ENCODE assay signal across 24 cellular contexts in genomic region chr14:100717371-100717770, GRCh38. TPM values are rescaled to one million over a fixed set of nuclear protein-coding genes. Genes with fewer than 3 reads are reported as not detected.
"Had no signal": no experiment of that assay in that cellular context is flagged by ENCODE, and none has a peak within 500 bp of the region (broad histone marks: within the 10 kb centered on the region; RNA-seq: fewer than 3 reads in every experiment).

No MANE protein-coding gene starts in this region.

- H3K27me3 ChIP-seq: neutrophil, pancreas, right lobe of liver, upper lobe of left lung had no signal

- H3K9me3 Mint-ChIP-seq: activated B cell treated with CpG ODN at 0.5 μM for 24 hours; activated CD8-positive, alpha-beta T cell treated with anti-CD3 and anti-CD28 coated beads for 36 hours; activated naive CD8-positive, alpha-beta T cell treated with anti-CD3 and anti-CD28 coated beads, Interleukin-2, amount 10 ng/mL, durations not matched to agents 7 days and 5 days; activated T-cell treated with anti-CD3 and anti-CD28 coated beads, Interleukin-2, amount 50 U/mL, for 24 hours; activated T-helper 2 cell treated with anti-CD3 and anti-CD28 coated beads, Interferon-gamma antibody, Interleukin-2, Interleukin-4, amounts not matched to agents 10 μg/mL and 5 μg/mL and 100 μg/mL, durations not matched to agents 14 hours and 24 hours and 36 hours had no signal

- H3K27ac ChIP-seq: esophagus squamous epithelium, neutrophil, pancreas, right lobe of liver, thoracic aorta, upper lobe of left lung had no signal

- H3K27ac Mint-ChIP-seq: activated B cell treated with CpG ODN at 0.5 μM for 24 hours; activated CD8-positive, alpha-beta T cell treated with anti-CD3 and anti-CD28 coated beads for 36 hours; activated naive CD8-positive, alpha-beta T cell treated with anti-CD3 and anti-CD28 coated beads, Interleukin-2, amount 10 ng/mL, durations not matched to agents 7 days and 5 days; activated T-cell treated with anti-CD3 and anti-CD28 coated beads, Interleukin-2, amount 50 U/mL, for 24 hours; activated T-helper 2 cell treated with anti-CD3 and anti-CD28 coated beads, Interferon-gamma antibody, Interleukin-2, Interleukin-4, amounts not matched to agents 10 μg/mL and 5 μg/mL and 100 μg/mL, durations not matched to agents 14 hours and 24 hours and 36 hours; naive B cell; stimulated activated memory B cell treated with anti-CD40 and anti-IgM and Interleukin-4, amounts not matched to agents 10 μg/mL and 1 μg/mL and 100 μg/mL, for 72 hours had no signal

- H3K4me3 Mint-ChIP-seq: activated B cell treated with CpG ODN at 0.5 μM for 24 hours; activated CD8-positive, alpha-beta T cell treated with anti-CD3 and anti-CD28 coated beads for 36 hours; activated naive CD8-positive, alpha-beta T cell treated with anti-CD3 and anti-CD28 coated beads, Interleukin-2, amount 10 ng/mL, durations not matched to agents 7 days and 5 days; activated T-cell treated with anti-CD3 and anti-CD28 coated beads, Interleukin-2, amount 50 U/mL, for 24 hours; naive B cell; stimulated activated memory B cell treated with anti-CD40 and anti-IgM and Interleukin-4, amounts not matched to agents 10 μg/mL and 1 μg/mL and 100 μg/mL, for 72 hours had no signal

- H3K4me3 ChIP-seq: esophagus squamous epithelium, mucosa of descending colon, pancreas, right lobe of liver, smooth muscle cell, thoracic aorta, upper lobe of left lung had no signal

- H3K4me1 ChIP-seq: pancreas, right lobe of liver, upper lobe of left lung had no signal

- H3K36me3 Mint-ChIP-seq: activated naive CD8-positive, alpha-beta T cell treated with anti-CD3 and anti-CD28 coated beads, Interleukin-2, amount 10 ng/mL, durations not matched to agents 7 days and 5 days; stimulated activated memory B cell treated with anti-CD40 and anti-IgM and Interleukin-4, amounts not matched to agents 10 μg/mL and 1 μg/mL and 100 μg/mL, for 72 hours had no signal

- DNase-seq: activated B cell treated with CpG ODN at 0.5 μM for 24 hours; activated CD4-positive, alpha-beta T cell treated with anti-CD3 and anti-CD28 coated beads for 4 hours; activated CD8-positive, alpha-beta T cell treated with anti-CD3 and anti-CD28 coated beads for 36 hours; activated naive CD4-positive, alpha-beta T cell treated with Interleukin-2 at 50 U/mL for 16 hours; activated naive CD8-positive, alpha-beta T cell treated with anti-CD3 and anti-CD28 coated beads, Interleukin-2, amount 10 ng/mL, durations not matched to agents 7 days and 5 days; activated T-cell treated with anti-CD3 and anti-CD28 coated beads, Interleukin-2, amount 50 U/mL, for 24 hours; amygdala; dermis blood vessel endothelial cell; effector memory CD4-positive, alpha-beta T cell; esophagus squamous epithelium; mesenchymal stem cell; mucosa of descending colon; naive B cell; pancreas; right lobe of liver; stimulated activated CD4-positive, alpha-beta T cell treated with anti-CD3 and anti-CD28 coated beads, Interleukin-4, amount 100 ng/mL, for 24 hours; upper lobe of left lung had no signal

- H3K9me3 ChIP-seq: esophagus squamous epithelium, mucosa of descending colon, neutrophil, pancreas, right lobe of liver, thoracic aorta, upper lobe of left lung had no signal

- ATAC-seq: activated CD8-positive, alpha-beta T cell treated with anti-CD3 and anti-CD28 coated beads for 36 hours; mucosa of descending colon; pancreas; right lobe of liver; stimulated activated memory B cell treated with anti-CD40 and anti-IgM and Interleukin-4, amounts not matched to agents 10 μg/mL and 1 μg/mL and 100 μg/mL, for 72 hours had no signal

- H3K4me2 ChIP-seq: smooth muscle cell had no signal

- H3K36me3 ChIP-seq: esophagus squamous epithelium, neutrophil, pancreas, right lobe of liver, thoracic aorta, upper lobe of left lung had no signal

RNA-seq across cellular contexts. Expression of gene DLK1, which starts 9.3 kb away (rescaled TPM):
- total RNA-seq: activated B cell treated with CpG ODN at 0.5 μM for 24 hours; activated CD8-positive, alpha-beta T cell treated with anti-CD3 and anti-CD28 coated beads for 36 hours; activated naive CD8-positive, alpha-beta T cell treated with anti-CD3 and anti-CD28 coated beads, Interleukin-2, amount 10 ng/mL, durations not matched to agents 7 days and 5 days; activated T-helper 2 cell treated with anti-CD3 and anti-CD28 coated beads, Interferon-gamma antibody, Interleukin-2, Interleukin-4, amounts not matched to agents 10 μg/mL and 5 μg/mL and 100 μg/mL, durations not matched to agents 14 hours and 24 hours and 36 hours; dermis blood vessel endothelial cell; esophagus squamous epithelium; lower leg skin; pulmonary artery endothelial cell; thoracic aorta had no signal
